Comparison of ENCODE assay signal across 19 cellular contexts in genomic region chr7:139479620-139480019, GRCh38. TPM values are rescaled to one million over a fixed set of nuclear protein-coding genes. Genes with fewer than 3 reads are reported as not detected.
A peak's percentile ranks its signal among the peaks of the same experiment; 100 is the strongest.
DNase-seq lines count a peak whose midpoint lies in the region; TF ChIP-seq lines count a peak whose summit lies in the region.
"Had no signal": no experiment of that assay in that cellular context is flagged by ENCODE, and none has a peak within 500 bp of the region (broad histone marks: within the 10 kb centered on the region; RNA-seq: fewer than 3 reads in every experiment).

No MANE protein-coding gene starts in this region.

- H3K36me3 ChIP-seq in testis (ENCODE audit: low read depth, missing control alignments), result no peaks in the 10 kb centered on the region
- H3K36me3 ChIP-seq in MM.1S (replicated peaks; ENCODE audit: insufficient read depth, low read length), result no peaks in the 10 kb centered on the region

- H3F3A ChIP-seq in MM.1S (ENCODE audit: insufficient read depth, low read length), result no peaks in the 10 kb centered on the region

- H3K36me3 Mint-ChIP-seq in progenitor cell of endocrine pancreas (ENCODE audit: insufficient read depth), result no peaks in the 10 kb centered on the region

- no peaks in the 10 kb centered on the region for H3K4me1 Mint-ChIP-seq in progenitor cell of endocrine pancreas (ENCODE audit: low read depth)

- TF ChIP-seq POLR2A in testis (IDR thresholded peaks at IDR 0.05), result no peak

- no peak overlapping the region for H3K27ac Mint-ChIP-seq in progenitor cell of endocrine pancreas

- no peak overlapping the region for H3K4me3 Mint-ChIP-seq in progenitor cell of endocrine pancreas (ENCODE audit: low read depth)

- H3K9ac ChIP-seq in MM.1S (ENCODE audit: low read length), result no peak overlapping the region

- H2AFZ ChIP-seq in MM.1S (ENCODE audit: low read length), result no peak overlapping the region

- peaks cover 4% of the 10 kb centered on the region for H3K4me1 ChIP-seq in testis
- H3K4me1 ChIP-seq in MM.1S (ENCODE audit: low read length), result no peaks in the 10 kb centered on the region

- peaks cover 29% of the 10 kb centered on the region for H3K27me3 Mint-ChIP-seq in progenitor cell of endocrine pancreas

- 72 to 76% methylated on average over 4 of the region's 4 CpGs for WGBS in testis, 2 donors

- no peaks in the 10 kb centered on the region for H4K20me1 ChIP-seq in MM.1S (ENCODE audit: insufficient read depth, low read length)

- intact Hi-C loops in testis (cut with DNase I; ENCODE audit: low total_unique reads), result no loop called here

- H3K9me2 ChIP-seq in MM.1S (replicated peaks; ENCODE audit: insufficient read depth, low read length), result no peaks in the 10 kb centered on the region

- H3K4me3 ChIP-seq in testis (no peak overlapping the region), MM.1S (ENCODE audit: low read length) (no peak overlapping the region)
- H3K4me3 ChIP-seq: HAP-1 had no signal

- DNase-seq in DMS 273 (lab: John Stamatoyannopoulos, UW; ENCODE audit: unreplicated experiment) (peak; percentile 86), HUDEP-2 (lab: John Stamatoyannopoulos, UW; ENCODE audit: unreplicated experiment in 76 of 76) (peak in 55 of 76 experiments; percentile 5 to 58 (median 32)), RPMI7951 (ENCODE audit: low read depth) (peak; percentile 31), testis (peak; percentile 16), glomerular visceral epithelial cell (ENCODE audit: extremely low spot score) (no peak), MM.1S (no peak), progenitor cell of endocrine pancreas (ENCODE audit: low spot score, unreplicated experiment) (no peak)
- DNase-seq: ACHN; DND-41; Kasumi-1; NCI-H1092 treated with DMSO at 0.1 percent for 48 hours; NCI-H187; NCI-H446; NCI-H526 treated with DMSO at 0.1 percent for 48 hours; NK-92 treated with Interleukin-12 subunit alpha and Interleukin-12 subunit beta, amount 100 ng/mL, for 24 hours; SHP77 treated with DMSO at 0.1 percent for 48 hours had no signal

- no peaks in the 10 kb centered on the region for H3K79me2 ChIP-seq in MM.1S (ENCODE audit: low read length)

- no peaks in the 10 kb centered on the region for H3K9me3 Mint-ChIP-seq in progenitor cell of endocrine pancreas (ENCODE audit: low read depth)

- H3K27ac ChIP-seq in testis, result no peak overlapping the region
- H3K27ac ChIP-seq in MM.1S (ENCODE audit: low read length), result no peak overlapping the region
- H3K27ac ChIP-seq: C4-2B had no signal

- TF ChIP-seq CTCF in testis (IDR thresholded peaks at IDR 0.05) (no peak), MM.1S (IDR thresholded peaks at IDR 0.05; ENCODE audit: low read length) (no peak), progenitor cell of endocrine pancreas (IDR thresholded peaks at IDR 0.05; ENCODE audit: unreplicated experiment) (no peak)

- H3K27me3 ChIP-seq in testis (no peaks in the 10 kb centered on the region), MM.1S (replicated peaks; ENCODE audit: insufficient read depth, low read length) (no peaks in the 10 kb centered on the region)

- H3K9me3 ChIP-seq in testis, result no peaks in the 10 kb centered on the region
- no peaks in the 10 kb centered on the region for H3K9me3 ChIP-seq in MM.1S (replicated peaks; ENCODE audit: insufficient read depth, low read length)
- H3K9me3 ChIP-seq: HAP-1 had no signal

- H3K4me2 ChIP-seq in MM.1S (ENCODE audit: low read depth, low read length), result no peak overlapping the region

RNA-seq across cellular contexts. Expression of gene KLRG2, which starts 3.9 kb away (rescaled TPM):
- not detected in 2 replicates for total RNA-seq in RPMI7951 (2014; rRNA removed; shearing (Covaris generic))
- total RNA-seq in testis (1 to 10 TPM; 1.2 TPM), progenitor cell of endocrine pancreas (0.29 and 0.36 TPM in 2 replicates)
- polyA plus RNA-seq in testis (ENCODE audit: insufficient read depth, low read depth, low replicate concordance), result 0.32 TPM

RNA-seq across cellular contexts. Expression of gene CLEC2L, which starts 43.9 kb away (rescaled TPM):
- not detected in 2 replicates for total RNA-seq in RPMI7951 (2014; rRNA removed; shearing (Covaris generic))
- total RNA-seq in testis (under 1 TPM; 0.79 to 0.81 TPM), progenitor cell of endocrine pancreas (0.22 TPM in 1 of 2 replicates, not detected in the other)
- polyA plus RNA-seq in testis (ENCODE audit: insufficient read depth, low read depth, low replicate concordance), result 1.6 TPM
- total RNA-seq: T-helper 1 cell treated with Interleukin-12 subunit alpha and Interleukin-12 subunit beta and Interleukin-4 antibody, amounts not matched to agents 30 ng/mL and 1 ng/mL, for 36 hours had no signal

Comparison
In these comparisons a context has a peak if more than half of its experiments do, and no peak if none do; other contexts are left out.
1. DNase-seq: peak in DMS 273 (single experiment), HUDEP-2 (55 of 76), RPMI7951 (single experiment) and testis (single experiment); none in glomerular visceral epithelial cell (single experiment), MM.1S (single experiment) and progenitor cell of endocrine pancreas (single experiment).